ENCODE assay signal across 8 cellular contexts in genomic region chr1:101438359-101438758, GRCh38.
A peak's percentile ranks its signal among the peaks of the same experiment; 100 is the strongest.
DNase-seq lines count a peak whose midpoint lies in the region; ATAC-seq and TF ChIP-seq lines count a peak whose summit lies in the region.

No MANE protein-coding gene starts in this region.

- POLR2A ChIA-PET in activated B cell treated with CpG ODN at 0.5 μM for 24 hours (lab: Charles Lee) = interaction anchor here (0.7 to 2.8 kb wide), 5 partner anchors 129 to 302 kb away, joined by 3 to 28 read pairs (median 4); no protein-coding TSS in a partner anchor

- H3K27me3 Mint-ChIP-seq in natural killer cell (ENCODE audit: low read depth in 2 of 2) (peaks cover 0 to 3% of the 10 kb centered on the region in 2 donors), activated B cell treated with CpG ODN at 0.5 μM for 24 hours (no peaks in the 10 kb centered on the region)
- H3K27me3 Mint-ChIP-seq in natural killer cell treated with Interleukin-12 subunit alpha and Interleukin-12 subunit beta and Interleukin-15 and Interleukin-18, amount 100 ng/mL, for 72 hours = peaks cover 4 to 11% of the 10 kb centered on the region in 2 donors

- intact Hi-C loops in natural killer cell (cut with micrococcal nuclease) (loop anchor here (1.0 to 10.0 kb wide), 2 partner anchors 124 to 517 kb away; no protein-coding TSS in a partner anchor), activated B cell treated with CpG ODN at 0.5 μM for 24 hours (cut with micrococcal nuclease) (loop anchor here (1.0 to 10.0 kb wide), 4 partner anchors 150 to 984 kb away; no protein-coding TSS in a partner anchor), spleen (cut with DNase I; ENCODE audit: low total_unique reads) (no loop called here), left colon (cut with DNase I, micrococcal nuclease) (no loop called here)

- no peak overlapping the region for H3K27ac Mint-ChIP-seq in natural killer cell
- no peak overlapping the region for H3K27ac Mint-ChIP-seq in natural killer cell treated with Interleukin-12 subunit alpha and Interleukin-12 subunit beta and Interleukin-15 and Interleukin-18, amount 100 ng/mL, for 72 hours
- H3K27ac Mint-ChIP-seq in activated B cell treated with CpG ODN at 0.5 μM for 24 hours = no peak overlapping the region

- DNase-seq in natural killer cell (no peak), activated B cell treated with CpG ODN at 0.5 μM for 24 hours (no peak), spleen (no peak), HK-2 (ENCODE audit: unreplicated experiment) (no peak), NCI-H524 (lab: John Stamatoyannopoulos, UW) (no peak), left colon (no peak)
- no peak for DNase-seq in natural killer cell treated with Interleukin-12 subunit alpha and Interleukin-12 subunit beta and Interleukin-15 and Interleukin-18, amount 100 ng/mL, for 72 hours (ENCODE audit: low spot score)

- no peak overlapping the region for H3K4me3 Mint-ChIP-seq in natural killer cell
- H3K4me3 Mint-ChIP-seq in natural killer cell treated with Interleukin-12 subunit alpha and Interleukin-12 subunit beta and Interleukin-15 and Interleukin-18, amount 100 ng/mL, for 72 hours = no peak overlapping the region
- H3K4me3 Mint-ChIP-seq in activated B cell treated with CpG ODN at 0.5 μM for 24 hours = no peak overlapping the region

- H3K9me3 Mint-ChIP-seq in natural killer cell (no peaks in the 10 kb centered on the region), activated B cell treated with CpG ODN at 0.5 μM for 24 hours (no peaks in the 10 kb centered on the region)
- no peaks in the 10 kb centered on the region for H3K9me3 Mint-ChIP-seq in natural killer cell treated with Interleukin-12 subunit alpha and Interleukin-12 subunit beta and Interleukin-15 and Interleukin-18, amount 100 ng/mL, for 72 hours

- H3K9me3 ChIP-seq in spleen = no peaks in the 10 kb centered on the region

- no peak overlapping the region for H3K27ac ChIP-seq in spleen

- TF ChIP-seq POLR2A in spleen (IDR thresholded peaks at IDR 0.05) = no peak

- CTCF ChIA-PET in activated B cell treated with CpG ODN at 0.5 μM for 24 hours (lab: Charles Lee) = interaction anchor here (0.6 to 4.7 kb wide), 24 partner anchors 12 to 551 kb away, joined by 3 to 77 read pairs (median 5); no protein-coding TSS in a partner anchor

- H3K4me1 Mint-ChIP-seq in natural killer cell = no peaks in the 10 kb centered on the region
- peaks cover 0 to 5% of the 10 kb centered on the region in 2 donors for H3K4me1 Mint-ChIP-seq in natural killer cell treated with Interleukin-12 subunit alpha and Interleukin-12 subunit beta and Interleukin-15 and Interleukin-18, amount 100 ng/mL, for 72 hours (ENCODE audit: low read depth in 2 of 2)
- H3K4me1 Mint-ChIP-seq in activated B cell treated with CpG ODN at 0.5 μM for 24 hours = peaks cover 42% of the 10 kb centered on the region

- no peak overlapping the region for H3K4me3 ChIP-seq in spleen

- no peaks in the 10 kb centered on the region for H3K36me3 ChIP-seq in spleen

- ATAC-seq in natural killer cell = peak in 1 of 3 donors; percentile 58
- ATAC-seq in natural killer cell treated with Interleukin-12 subunit alpha and Interleukin-12 subunit beta and Interleukin-15 and Interleukin-18, amount 100 ng/mL, for 72 hours = no peak
- ATAC-seq in HG02938 (IDR thresholded peaks at IDR 0.05; ENCODE audit: unreplicated experiment) = peak; percentile 42
- peak; percentile 29 for ATAC-seq in activated B cell treated with CpG ODN at 0.5 μM for 24 hours (ENCODE audit: low read depth)
- ATAC-seq in left colon = no peak

- peaks cover 0 to 32% (median 8%) of the 10 kb centered on the region in 6 donors for H3K4me1 ChIP-seq in spleen

- H3K36me3 Mint-ChIP-seq in natural killer cell (no peaks in the 10 kb centered on the region), activated B cell treated with CpG ODN at 0.5 μM for 24 hours (ENCODE audit: low read depth) (no peaks in the 10 kb centered on the region)
- no peaks in the 10 kb centered on the region for H3K36me3 Mint-ChIP-seq in natural killer cell treated with Interleukin-12 subunit alpha and Interleukin-12 subunit beta and Interleukin-15 and Interleukin-18, amount 100 ng/mL, for 72 hours

- peak; percentile 19 for TF ChIP-seq CTCF in natural killer cell (IDR thresholded peaks at IDR 0.05)
- no peak for TF ChIP-seq CTCF in activated B cell treated with CpG ODN at 0.5 μM for 24 hours (IDR thresholded peaks at IDR 0.05)
- peak in 6 of 11 experiments; percentile 21 to 39 (median 27) for TF ChIP-seq CTCF in spleen (IDR thresholded peaks at IDR 0.05 in 8 of 11, conservative IDR thresholded peaks at IDR 0.05 in 3 of 11)

- WGBS in spleen, 5 donors = 36 to 46% (median 40%) methylated on average over 3 of the region's 3 CpGs

- no peaks in the 10 kb centered on the region for H3K27me3 ChIP-seq in spleen (replicated peaks in 1 of 7)

Comparison
In these comparisons a context has a peak if more than half of its experiments do, and no peak if none do; other contexts are left out.
1. ATAC-seq: peak in HG02938 (single experiment) and activated B cell treated with CpG ODN at 0.5 μM for 24 hours (single experiment); none in natural killer cell treated with Interleukin-12 subunit alpha and Interleukin-12 subunit beta and Interleukin-15 and Interleukin-18, amount 100 ng/mL, for 72 hours (0 of 2) and left colon (single experiment).
2. intact Hi-C loops: an anchor here in natural killer cell (1.0 to 10.0 kb wide) and activated B cell treated with CpG ODN at 0.5 μM for 24 hours (1.0 to 10.0 kb wide); none called in spleen and left colon.